Comparison of ENCODE assay signal across 2 cellular contexts in genomic region chr1:155411840-155412239, GRCh38.
TF ChIP-seq lines count a peak whose summit lies in the region.

No MANE protein-coding gene starts in this region.

TF ChIP-seq in IMR-90, 13 proteins besides CTCF, POLR2A, EP300 and RAD21:
- peak; percentile 58 for TF ChIP-seq CEBPB (IDR thresholded peaks at IDR 0.05; ENCODE audit: low read depth, low read length)

TF ChIP-seq in HepG2, 621 proteins besides CTCF, POLR2A, EP300 and RAD21:
- TF ChIP-seq CEBPB (IDR thresholded peaks at IDR 0.05; ENCODE audit: borderline replicate concordance, low read depth, low read length) = peak; percentile 20; the same call in 1 of the 2 replicates
